ENCODE assay signal across 9 cellular contexts in the genomic region with DNA sequence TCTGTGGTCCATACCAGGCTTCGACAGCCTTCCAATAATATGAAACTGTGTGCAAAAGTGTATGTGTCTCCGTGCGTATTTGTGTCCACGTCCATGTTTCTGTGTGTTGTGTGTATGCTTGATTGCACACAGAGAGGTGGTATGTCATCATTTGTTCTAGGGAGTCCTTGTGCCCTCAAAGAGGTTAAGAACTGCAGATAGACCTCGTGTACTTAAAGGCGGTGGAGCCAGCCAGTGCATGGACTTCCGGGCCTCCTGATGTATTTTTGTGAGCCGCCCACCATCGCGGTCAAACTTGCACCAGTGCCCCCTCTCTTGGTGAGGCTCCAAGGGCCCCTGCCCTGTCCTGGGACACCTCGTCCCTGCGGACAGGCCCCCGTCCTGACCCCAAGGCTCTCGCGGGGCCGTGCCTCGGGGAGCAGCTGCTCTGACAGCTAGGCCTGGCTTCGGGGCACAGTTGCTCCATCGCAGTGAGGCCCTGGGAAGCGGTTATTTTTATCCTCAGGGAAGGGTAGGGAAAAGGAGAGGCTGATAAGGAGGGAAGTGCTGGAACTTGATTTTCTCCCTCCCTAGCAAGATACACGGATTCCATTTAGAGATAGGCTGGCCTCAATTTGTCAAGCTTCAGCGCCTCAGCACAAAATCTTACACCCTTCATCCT. TPM values are rescaled to one million over a fixed set of nuclear protein-coding genes. Genes with fewer than 3 reads are reported as not detected.
DNase-seq lines count a peak whose midpoint lies in the region; ATAC-seq and TF ChIP-seq lines count a peak whose summit lies in the region.
"Had no signal": no experiment of that assay in that cellular context is flagged by ENCODE, and none has a peak within 500 bp of the region (broad histone marks: within the 10 kb centered on the region; RNA-seq: fewer than 3 reads in every experiment).

No MANE protein-coding gene starts in this region.

- 77% methylated on average over 18 of the region's 22 CpGs for WGBS in mesenchymal stem cell
- WGBS in upper lobe of left lung, 2 donors: 77 to 85% methylated on average over 12 to 22 of the region's 22 CpGs

- H3K18ac ChIP-seq in mesenchymal stem cell (ENCODE audit: low read depth in 1 of 2, low read length in 2 of 2): no peak overlapping the region

- no peaks in the 10 kb centered on the region for H3K79me2 ChIP-seq in Karpas-422 (ENCODE audit: low read length)

- TF ChIP-seq CTCF in chondrocyte (IDR thresholded peaks at IDR 0.05) (no peak), upper lobe of left lung (IDR thresholded peaks at IDR 0.05) (no peak)

- H3K27ac Mint-ChIP-seq in activated naive CD4-positive, alpha-beta T cell treated with anti-CD3 and anti-CD28 coated beads for 36 hours: peak overlapping the region; percentile 50
- H3K27ac Mint-ChIP-seq in chondrocyte (ENCODE audit: unreplicated experiment): peak overlapping the region; percentile 54

- H3K27ac ChIP-seq in mesenchymal stem cell (ENCODE audit: low read length, poor library complexity, severe bottlenecking) (no peak overlapping the region), upper lobe of left lung (peak overlapping the region; percentile 21 to 89 (median 30)), Karpas-422 (ENCODE audit: low read length) (no peak overlapping the region)

- H3K4me1 ChIP-seq in mesenchymal stem cell (ENCODE audit: control insufficient read depth, insufficient read depth, low read depth, low read length): peaks cover 11% of the 10 kb centered on the region
- peaks cover 16 to 31% (median 19%) of the 10 kb centered on the region in 4 donors for H3K4me1 ChIP-seq in upper lobe of left lung
- H3K4me1 ChIP-seq in Karpas-422 (ENCODE audit: low read length): peaks cover 22% of the 10 kb centered on the region

- intact Hi-C loops in activated naive CD4-positive, alpha-beta T cell treated with anti-CD3 and anti-CD28 coated beads for 36 hours (cut with micrococcal nuclease): loop anchor here (5.0 kb wide), 1 partner anchor 1530 kb away; a partner anchor contains a TSS

- no peak for TF ChIP-seq EP300 in upper lobe of left lung (IDR thresholded peaks at IDR 0.05)

- H3K4me3 ChIP-seq in mesenchymal stem cell (ENCODE audit: insufficient read depth in 1 of 2, low read depth in 1 of 2, low read length in 2 of 2) (peak overlapping the region in 1 of 2 experiments; percentile 84), upper lobe of left lung (peak overlapping the region in 1 of 4 donors; percentile 85), Karpas-422 (ENCODE audit: low read length) (no peak overlapping the region)

- H4K91ac ChIP-seq in mesenchymal stem cell (ENCODE audit: low read length): no peak overlapping the region

- CTCF ChIA-PET in activated naive CD4-positive, alpha-beta T cell treated with anti-CD3 and anti-CD28 coated beads for 36 hours (lab: Charles Lee): interaction anchor here (0.9 to 1.6 kb wide), 2 partner anchors 38 to 231 kb away, joined by 3 read pairs; no protein-coding TSS in a partner anchor

- H2BK120ac ChIP-seq in mesenchymal stem cell (ENCODE audit: low read depth, low read length): no peak overlapping the region

- no peak overlapping the region for H4K8ac ChIP-seq in mesenchymal stem cell (ENCODE audit: low read length)

- TF ChIP-seq POLR2A in upper lobe of left lung (IDR thresholded peaks at IDR 0.05): no peak

- no peaks in the 10 kb centered on the region for H3K9me3 ChIP-seq in mesenchymal stem cell (ENCODE audit: control insufficient read depth, low read length)
- H3K9me3 ChIP-seq in upper lobe of left lung: no peaks in the 10 kb centered on the region
- no peaks in the 10 kb centered on the region for H3K9me3 ChIP-seq in Karpas-422 (ENCODE audit: low read length)

- H4K20me1 ChIP-seq in Karpas-422 (ENCODE audit: insufficient read depth, low read depth, low read length): peaks cover 20% of the 10 kb centered on the region

- no peak for DNase-seq in activated naive CD4-positive, alpha-beta T cell treated with anti-CD3 and anti-CD28 coated beads for 36 hours
- DNase-seq in activated naive CD4-positive, alpha-beta T cell treated with Interleukin-2 at 50 U/mL for 16 hours: no peak
- DNase-seq in chondrocyte (ENCODE audit: low spot score): no peak
- no peak for DNase-seq in mesenchymal stem cell
- peak in 1 of 2 donors; percentile 75 for DNase-seq in upper lobe of left lung
- no peak for DNase-seq in Karpas-422
- no peak for DNase-seq in left lobe of liver (ENCODE audit: low spot score)

- no peak overlapping the region for H3K14ac ChIP-seq in mesenchymal stem cell (ENCODE audit: low read length in 2 of 2)

- H2AFZ ChIP-seq in mesenchymal stem cell (ENCODE audit: low read depth, low read length) (no peak overlapping the region), Karpas-422 (ENCODE audit: low read length) (no peak overlapping the region)

- H3K9ac ChIP-seq in mesenchymal stem cell (ENCODE audit: low read length) (peak overlapping the region; percentile 88), Karpas-422 (ENCODE audit: low read length) (no peak overlapping the region)
- H3K9ac ChIP-seq: parathyroid adenoma had no signal

- peaks cover 11% of the 10 kb centered on the region for H3K36me3 Mint-ChIP-seq in activated naive CD4-positive, alpha-beta T cell treated with anti-CD3 and anti-CD28 coated beads for 36 hours (ENCODE audit: low read depth)
- no peaks in the 10 kb centered on the region for H3K36me3 Mint-ChIP-seq in chondrocyte (ENCODE audit: low read depth)

- peak overlapping the region; percentile 12 for H2BK15ac ChIP-seq in mesenchymal stem cell (ENCODE audit: low read depth, poor library complexity, severe bottlenecking)

- H3K9me3 Mint-ChIP-seq in activated naive CD4-positive, alpha-beta T cell treated with anti-CD3 and anti-CD28 coated beads for 36 hours: peaks cover 3% of the 10 kb centered on the region
- H3K9me3 Mint-ChIP-seq in chondrocyte (ENCODE audit: low read depth): no peaks in the 10 kb centered on the region

- peaks cover 50% of the 10 kb centered on the region for H3K4me1 Mint-ChIP-seq in activated naive CD4-positive, alpha-beta T cell treated with anti-CD3 and anti-CD28 coated beads for 36 hours (ENCODE audit: low read depth)
- H3K4me1 Mint-ChIP-seq in chondrocyte (ENCODE audit: low read depth): peaks cover 33% of the 10 kb centered on the region

- peak overlapping the region; percentile 44 for H2AK5ac ChIP-seq in mesenchymal stem cell (ENCODE audit: low read length, severe bottlenecking)

- H3K36me3 ChIP-seq in mesenchymal stem cell (ENCODE audit: control insufficient read depth in 1 of 2, insufficient read depth in 2 of 2, low read depth in 1 of 2, low read length in 2 of 2) (no peaks in the 10 kb centered on the region), upper lobe of left lung (no peaks in the 10 kb centered on the region), Karpas-422 (ENCODE audit: insufficient read depth, low read length) (no peaks in the 10 kb centered on the region)

- peak overlapping the region; percentile 64 for H3K4me3 Mint-ChIP-seq in activated naive CD4-positive, alpha-beta T cell treated with anti-CD3 and anti-CD28 coated beads for 36 hours
- H3K4me3 Mint-ChIP-seq in chondrocyte (ENCODE audit: unreplicated experiment): peak overlapping the region; percentile 25

- H3K27me3 ChIP-seq in mesenchymal stem cell (ENCODE audit: control insufficient read depth in 1 of 2, insufficient read depth in 1 of 2, low read length in 2 of 2) (no peaks in the 10 kb centered on the region), upper lobe of left lung (no peaks in the 10 kb centered on the region), Karpas-422 (ENCODE audit: low read length) (no peaks in the 10 kb centered on the region)

- H3K4me2 ChIP-seq in mesenchymal stem cell (ENCODE audit: low read length, poor library complexity, severe bottlenecking) (no peak overlapping the region), Karpas-422 (ENCODE audit: low read depth, low read length, poor library complexity, severe bottlenecking) (no peak overlapping the region)

- no peak overlapping the region for H2BK12ac ChIP-seq in mesenchymal stem cell (ENCODE audit: low read length in 2 of 2)

- peaks cover 5% of the 10 kb centered on the region for H3K27me3 Mint-ChIP-seq in activated naive CD4-positive, alpha-beta T cell treated with anti-CD3 and anti-CD28 coated beads for 36 hours (ENCODE audit: low read depth)
- H3K27me3 Mint-ChIP-seq in chondrocyte (ENCODE audit: low read depth): no peaks in the 10 kb centered on the region

- no peak overlapping the region for H2BK5ac ChIP-seq in mesenchymal stem cell (ENCODE audit: low read depth, low read length, poor library complexity, severe bottlenecking)

- no peak overlapping the region for H3K23ac ChIP-seq in mesenchymal stem cell (ENCODE audit: low read length in 2 of 2)

- peak overlapping the region in 1 of 2 experiments; percentile 25 for H3K4ac ChIP-seq in mesenchymal stem cell (ENCODE audit: low read depth in 1 of 2, low read length in 2 of 2)

- ATAC-seq in upper lobe of left lung (ENCODE audit: low FRiP score in 2 of 2) (no peak), HG02759 (IDR thresholded peaks at IDR 0.05; ENCODE audit: unreplicated experiment) (no peak), left lobe of liver (no peak)

- no peaks in the 10 kb centered on the region for H3K79me1 ChIP-seq in mesenchymal stem cell (replicated peaks; ENCODE audit: low read length, poor library complexity, severe bottlenecking)

- no peaks in the 10 kb centered on the region for H3K9me2 ChIP-seq in Karpas-422 (replicated peaks; ENCODE audit: insufficient read depth, low read length)

RNA-seq across cellular contexts. Expression of a gene that starts 1.2 kb away (rescaled TPM):
- 10 to 100 TPM; 19.5 to 19.7 TPM for total RNA-seq in activated naive CD4-positive, alpha-beta T cell treated with anti-CD3 and anti-CD28 coated beads for 36 hours
- total RNA-seq in chondrocyte (49.6 to 57.8 TPM (median 57.6 TPM) in 3 replicates), upper lobe of left lung (100 to 1,000 TPM in 1 of 6 donors, 10 to 100 TPM in 5; 14.9 to 105 (median 52.4) TPM), left lobe of liver (14.2 TPM)
- polyA plus RNA-seq in mesenchymal stem cell (2013, experiment 1 of 2): 44.0 TPM
- polyA plus RNA-seq in mesenchymal stem cell (2013, experiment 2 of 2): 43.8 TPM
- 10.5 and 14.8 TPM in 2 replicates for total RNA-seq in Karpas-422 (2014; rRNA removed; shearing (Covaris generic); ENCODE audit: low replicate concordance)

Comparison
In these comparisons a context has a peak if more than half of its experiments do, and no peak if none do; other contexts are left out.
1. H3K27ac ChIP-seq: peak in upper lobe of left lung (4 of 4); none in mesenchymal stem cell (single experiment) and Karpas-422 (single experiment).